In genomic region chr1:200364121-200364759, GRCh38 we compare ENCODE assay signal across 16 cellular contexts.
DNase-seq lines count a peak whose midpoint lies in the region.
"Had no signal": no experiment of that assay in that cellular context is flagged by ENCODE, and none has a peak within 500 bp of the region (broad histone marks: within the 10 kb centered on the region; RNA-seq: fewer than 3 reads in every experiment).

No MANE protein-coding gene starts in this region.

- peak; percentile 44 for DNase-seq in AG08395 (ENCODE audit: low spot score)
- peak; percentile 26 for DNase-seq in HuH-7 (ENCODE audit: low spot score)
- DNase-seq in astrocyte of the hippocampus (ENCODE audit: low read depth, low spot score): peak; percentile 51
- DNase-seq in iPS-NIHi11 (ENCODE audit: low spot score): peak; percentile 34
- no peak for DNase-seq in NCI-H1105 treated with DMSO at 0.1 percent for 48 hours (lab: John Stamatoyannopoulos, UW)
- no peak for DNase-seq in NCI-H524 treated with DMSO at 0.1 percent for 48 hours (lab: John Stamatoyannopoulos, UW)
- DNase-seq in NCI-H146 treated with DMSO at 0.1 percent for 48 hours (lab: John Stamatoyannopoulos, UW; ENCODE audit: unreplicated experiment): no peak
- no peak for DNase-seq in NCI-H2196 (lab: John Stamatoyannopoulos, UW; ENCODE audit: unreplicated experiment)
- DNase-seq: activated CD4-positive, alpha-beta T cell treated with anti-CD3 and anti-CD28 coated beads, Interleukin-2, amount 10 ng/mL, durations not matched to agents 7 days and 5 days; activated naive CD4-positive, alpha-beta T cell treated with anti-CD3 and anti-CD28 coated beads, Interleukin-2, amount 10 ng/mL, durations not matched to agents 7 days and 5 days; effector CD4-positive, alpha-beta T cell; left cardiac atrium; NCI-H2029 treated with DMSO at 0.1 percent for 48 hours; posterior cingulate gyrus; SJCRH30; tibial artery had no signal

Comparison
In these comparisons a context has a peak if more than half of its experiments do, and no peak if none do; other contexts are left out.
1. DNase-seq: peak in AG08395 (single experiment), HuH-7 (single experiment), astrocyte of the hippocampus (single experiment) and iPS-NIHi11 (single experiment); none in NCI-H1105 treated with DMSO at 0.1 percent for 48 hours (single experiment), NCI-H524 treated with DMSO at 0.1 percent for 48 hours (single experiment), NCI-H146 treated with DMSO at 0.1 percent for 48 hours (single experiment) and NCI-H2196 (single experiment).